Comparison of ENCODE assay signal across 11 cellular contexts in the genomic region with DNA sequence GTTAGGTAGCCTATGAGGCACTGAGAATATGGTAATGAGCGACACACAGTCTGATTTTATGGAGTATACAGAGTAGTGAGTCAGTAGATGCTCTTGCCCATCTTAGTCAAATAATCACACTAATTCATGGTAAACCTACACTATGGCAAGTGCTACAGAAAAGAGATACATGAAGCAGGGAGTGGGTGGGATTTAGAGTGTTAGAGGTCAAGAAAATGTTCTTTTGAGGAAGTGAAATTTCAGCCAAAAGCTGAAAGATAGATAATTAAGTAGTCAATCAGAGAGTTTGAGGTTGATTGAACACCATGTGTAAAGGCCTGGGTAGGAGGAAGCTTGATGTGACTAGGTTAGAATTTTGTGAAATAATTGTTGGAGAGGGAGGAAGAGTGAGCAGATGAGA. TPM values are rescaled to one million over a fixed set of nuclear protein-coding genes. Genes with fewer than 3 reads are reported as not detected.
A peak's percentile ranks its signal among the peaks of the same experiment; 100 is the strongest.
DNase-seq lines count a peak whose midpoint lies in the region; ATAC-seq and TF ChIP-seq lines count a peak whose summit lies in the region.
"Had no signal": no experiment of that assay in that cellular context is flagged by ENCODE, and none has a peak within 500 bp of the region (broad histone marks: within the 10 kb centered on the region; RNA-seq: fewer than 3 reads in every experiment).

No MANE protein-coding gene starts in this region.

- CTCF ChIA-PET in PC-9 (lab: Charles Lee) = interaction anchor here (0.5 kb wide), 1 partner anchor 135 kb away, joined by 3 read pairs; no protein-coding TSS in a partner anchor

- H3F3A ChIP-seq in PC-9 (ENCODE audit: insufficient read depth, low read depth) = 0 out of 2 replicates have a peak, but pooled peaks cover 3% of the 10 kb centered on the region

- peaks cover 9% of the 10 kb centered on the region for H3K4me1 ChIP-seq in psoas muscle
- H3K4me1 ChIP-seq in PC-9 (replicated peaks; ENCODE audit: insufficient read depth) = no peaks in the 10 kb centered on the region

- BruUV-seq in PC-9 (replicated peaks; lab: Mats Ljungman, UMichigan) = no TSS peak

- H3K9me3 ChIP-seq in psoas muscle = no peaks in the 10 kb centered on the region
- H3K9me3 ChIP-seq in PC-9 (ENCODE audit: insufficient read depth, low read depth) = no peaks in the 10 kb centered on the region
- H3K9me3 ChIP-seq: BLaER1 had no signal

- peaks cover 0 to 98% of the 10 kb centered on the region in 2 donors for H3K36me3 ChIP-seq in psoas muscle (ENCODE audit: insufficient read depth in 1 of 2, low read depth in 1 of 2)
- peaks cover 64% of the 10 kb centered on the region for H3K36me3 ChIP-seq in PC-9 (ENCODE audit: low read depth)

- 97 to 100% (median 97%) methylated on average over 1 of the region's 1 CpG for WGBS in psoas muscle, 3 donors

- H3K27ac ChIP-seq in psoas muscle = no peak overlapping the region
- H3K27ac ChIP-seq in PC-9 = no peak overlapping the region
- H3K27ac ChIP-seq: BLaER1 had no signal

- H3K27me3 ChIP-seq in psoas muscle (ENCODE audit: insufficient read depth in 3 of 3, low read length in 2 of 3) (no peaks in the 10 kb centered on the region), PC-9 (ENCODE audit: insufficient read depth, low read depth) (no peaks in the 10 kb centered on the region)
- H3K27me3 ChIP-seq: BLaER1 had no signal

- POLR2A ChIA-PET in PC-9 (lab: Charles Lee; ENCODE audit: unreplicated experiment) = interaction anchor here (0.6 kb wide), 1 partner anchor 731 kb away, joined by 5 read pairs; no protein-coding TSS in a partner anchor

- H3K4me3 ChIP-seq in psoas muscle (no peak overlapping the region), PC-9 (no peak overlapping the region)
- H3K4me3 ChIP-seq: BLaER1 had no signal

- H3K9me2 ChIP-seq in PC-9 (ENCODE audit: insufficient read depth) = no peaks in the 10 kb centered on the region

- no peaks in the 10 kb centered on the region for H3K79me2 ChIP-seq in PC-9 (ENCODE audit: low read depth)

- H3K4me2 ChIP-seq in PC-9 = no peak overlapping the region
- H3K4me2 ChIP-seq: BLaER1 had no signal

- H4K20me1 ChIP-seq in PC-9 (ENCODE audit: insufficient read depth) = no peaks in the 10 kb centered on the region

- TF ChIP-seq CTCF in psoas muscle (IDR thresholded peaks at IDR 0.05) (no peak), PC-9 (conservative IDR thresholded peaks at IDR 0.05) (no peak)

- intact Hi-C loops in psoas muscle (cut with DNase I) (loop anchor here in 1 of 2 donors (10.0 kb wide), 2 partner anchors 564 to 696 kb away; no protein-coding TSS in a partner anchor), PC-9 (cut with micrococcal nuclease; ENCODE audit: unreplicated experiment) (no loop called here)

- peak; percentile 86 for DNase-seq in CD1c-positive myeloid dendritic cell (ENCODE audit: extremely low spot score)
- peak; percentile 37 for DNase-seq in GM19238 (ENCODE audit: insufficient read length, low spot score)
- peak; percentile 86 for DNase-seq in MV-4-11 (lab: John Stamatoyannopoulos, UW)
- DNase-seq in psoas muscle = no peak
- DNase-seq in cortex of kidney (lab: John Stamatoyannopoulos, UW) = no peak
- DNase-seq in NCI-H748 (lab: John Stamatoyannopoulos, UW; ENCODE audit: unreplicated experiment) = no peak
- DNase-seq in PC-9 = no peak
- DNase-seq: NCI-H446 had no signal

- peak; percentile 92 for ATAC-seq in HG02884 (IDR thresholded peaks at IDR 0.05; ENCODE audit: unreplicated experiment)
- no peak for ATAC-seq in psoas muscle
- ATAC-seq: HCT116 had no signal

- H2AFZ ChIP-seq in PC-9 = no peak overlapping the region

RNA-seq across cellular contexts. Expression of gene MDM4, which starts 14.7 kb away (rescaled TPM):
- total RNA-seq in psoas muscle (10 to 100 TPM; 33.4 to 67.0 (median 41.1) TPM), PC-9 (2021) (69.2 and 82.6 TPM in 2 replicates)
- 1 to 10 TPM; 5.0 to 8.3 (median 6.5) TPM for polyA plus RNA-seq in psoas muscle

RNA-seq across cellular contexts. Expression of gene PIK3C2B, which starts 36.3 kb away (rescaled TPM):
- total RNA-seq in psoas muscle = 10 to 100 TPM in 3 of 4 donors, 1 to 10 TPM in 1; 8.2 to 20.9 (median 13.9) TPM
- 1 to 10 TPM; 1.9 to 3.9 (median 1.9) TPM for polyA plus RNA-seq in psoas muscle
- total RNA-seq in PC-9 (2021) = 51.6 and 52.4 TPM in 2 replicates

Comparison
In these comparisons a context has a peak if more than half of its experiments do, and no peak if none do; other contexts are left out.
1. DNase-seq: peak in CD1c-positive myeloid dendritic cell (single experiment), GM19238 (single experiment) and MV-4-11 (single experiment); none in psoas muscle (0 of 2), cortex of kidney (single experiment), NCI-H748 (single experiment) and PC-9 (0 of 2).